ENCODE assay signal across 1 cellular context in the genomic region with DNA sequence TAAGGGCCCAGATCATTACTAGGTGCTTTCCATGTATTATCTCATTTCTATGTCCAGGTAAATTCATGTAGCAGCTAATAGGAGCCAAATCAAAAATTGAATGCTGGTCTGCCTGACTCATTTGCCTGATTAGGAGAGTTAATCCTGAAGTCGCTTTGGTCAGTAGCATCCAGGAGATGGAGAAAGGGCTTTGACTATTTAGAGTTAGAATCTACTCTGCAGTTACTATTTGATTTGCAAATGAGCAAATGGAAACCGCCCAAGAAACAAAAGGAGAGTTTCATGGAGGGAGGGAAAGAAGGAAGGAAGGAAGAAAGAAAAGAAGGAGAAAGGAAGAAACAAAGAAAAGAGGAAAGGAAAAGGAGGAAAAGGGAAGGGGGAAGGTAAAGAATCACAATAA.
TF ChIP-seq lines count a peak whose summit lies in the region.

No MANE protein-coding gene starts in this region.

TF ChIP-seq in GM23338, 12 proteins besides CTCF, POLR2A, EP300 and RAD21:
- TF ChIP-seq, protein P1, sequence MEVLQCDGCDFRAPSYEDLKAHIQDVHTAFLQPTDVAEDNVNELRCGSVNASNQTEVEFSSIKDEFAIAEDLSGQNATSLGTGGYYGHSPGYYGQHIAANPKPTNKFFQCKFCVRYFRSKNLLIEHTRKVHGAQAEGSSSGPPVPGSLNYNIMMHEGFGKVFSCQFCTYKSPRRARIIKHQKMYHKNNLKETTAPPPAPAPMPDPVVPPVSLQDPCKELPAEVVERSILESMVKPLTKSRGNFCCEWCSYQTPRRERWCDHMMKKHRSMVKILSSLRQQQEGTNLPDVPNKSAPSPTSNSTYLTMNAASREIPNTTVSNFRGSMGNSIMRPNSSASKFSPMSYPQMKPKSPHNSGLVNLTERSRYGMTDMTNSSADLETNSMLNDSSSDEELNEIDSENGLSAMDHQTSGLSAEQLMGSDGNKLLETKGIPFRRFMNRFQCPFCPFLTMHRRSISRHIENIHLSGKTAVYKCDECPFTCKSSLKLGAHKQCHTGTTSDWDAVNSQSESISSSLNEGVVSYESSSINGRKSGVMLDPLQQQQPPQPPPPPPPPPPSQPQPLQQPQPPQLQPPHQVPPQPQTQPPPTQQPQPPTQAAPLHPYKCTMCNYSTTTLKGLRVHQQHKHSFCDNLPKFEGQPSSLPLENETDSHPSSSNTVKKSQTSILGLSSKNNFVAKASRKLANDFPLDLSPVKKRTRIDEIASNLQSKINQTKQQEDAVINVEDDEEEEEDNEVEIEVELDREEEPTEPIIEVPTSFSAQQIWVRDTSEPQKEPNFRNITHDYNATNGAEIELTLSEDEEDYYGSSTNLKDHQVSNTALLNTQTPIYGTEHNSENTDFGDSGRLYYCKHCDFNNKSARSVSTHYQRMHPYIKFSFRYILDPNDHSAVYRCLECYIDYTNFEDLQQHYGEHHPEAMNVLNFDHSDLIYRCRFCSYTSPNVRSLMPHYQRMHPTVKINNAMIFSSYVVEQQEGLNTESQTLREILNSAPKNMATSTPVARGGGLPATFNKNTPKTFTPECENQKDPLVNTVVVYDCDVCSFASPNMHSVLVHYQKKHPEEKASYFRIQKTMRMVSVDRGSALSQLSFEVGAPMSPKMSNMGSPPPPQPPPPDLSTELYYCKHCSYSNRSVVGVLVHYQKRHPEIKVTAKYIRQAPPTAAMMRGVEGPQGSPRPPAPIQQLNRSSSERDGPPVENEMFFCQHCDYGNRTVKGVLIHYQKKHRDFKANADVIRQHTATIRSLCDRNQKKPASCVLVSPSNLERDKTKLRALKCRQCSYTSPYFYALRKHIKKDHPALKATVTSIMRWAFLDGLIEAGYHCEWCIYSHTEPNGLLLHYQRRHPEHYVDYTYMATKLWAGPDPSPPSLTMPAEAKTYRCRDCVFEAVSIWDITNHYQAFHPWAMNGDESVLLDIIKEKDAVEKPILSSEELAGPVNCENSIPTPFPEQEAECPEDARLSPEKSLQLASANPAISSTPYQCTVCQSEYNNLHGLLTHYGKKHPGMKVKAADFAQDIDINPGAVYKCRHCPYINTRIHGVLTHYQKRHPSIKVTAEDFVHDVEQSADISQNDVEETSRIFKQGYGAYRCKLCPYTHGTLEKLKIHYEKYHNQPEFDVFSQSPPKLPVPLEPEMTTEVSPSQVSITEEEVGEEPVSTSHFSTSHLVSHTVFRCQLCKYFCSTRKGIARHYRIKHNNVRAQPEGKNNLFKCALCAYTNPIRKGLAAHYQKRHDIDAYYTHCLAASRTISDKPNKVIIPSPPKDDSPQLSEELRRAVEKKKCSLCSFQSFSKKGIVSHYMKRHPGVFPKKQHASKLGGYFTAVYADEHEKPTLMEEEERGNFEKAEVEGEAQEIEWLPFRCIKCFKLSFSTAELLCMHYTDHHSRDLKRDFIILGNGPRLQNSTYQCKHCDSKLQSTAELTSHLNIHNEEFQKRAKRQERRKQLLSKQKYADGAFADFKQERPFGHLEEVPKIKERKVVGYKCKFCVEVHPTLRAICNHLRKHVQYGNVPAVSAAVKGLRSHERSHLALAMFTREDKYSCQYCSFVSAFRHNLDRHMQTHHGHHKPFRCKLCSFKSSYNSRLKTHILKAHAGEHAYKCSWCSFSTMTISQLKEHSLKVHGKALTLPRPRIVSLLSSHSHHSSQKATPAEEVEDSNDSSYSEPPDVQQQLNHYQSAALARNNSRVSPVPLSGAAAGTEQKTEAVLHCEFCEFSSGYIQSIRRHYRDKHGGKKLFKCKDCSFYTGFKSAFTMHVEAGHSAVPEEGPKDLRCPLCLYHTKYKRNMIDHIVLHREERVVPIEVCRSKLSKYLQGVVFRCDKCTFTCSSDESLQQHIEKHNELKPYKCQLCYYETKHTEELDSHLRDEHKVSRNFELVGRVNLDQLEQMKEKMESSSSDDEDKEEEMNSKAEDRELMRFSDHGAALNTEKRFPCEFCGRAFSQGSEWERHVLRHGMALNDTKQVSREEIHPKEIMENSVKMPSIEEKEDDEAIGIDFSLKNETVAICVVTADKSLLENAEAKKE (CRISPR knock-in tag; IDR thresholded peaks at IDR 0.05) = 0 out of 2 replicates have a peak, but pooled peaks have one; percentile 40
- TF ChIP-seq, protein P2, sequence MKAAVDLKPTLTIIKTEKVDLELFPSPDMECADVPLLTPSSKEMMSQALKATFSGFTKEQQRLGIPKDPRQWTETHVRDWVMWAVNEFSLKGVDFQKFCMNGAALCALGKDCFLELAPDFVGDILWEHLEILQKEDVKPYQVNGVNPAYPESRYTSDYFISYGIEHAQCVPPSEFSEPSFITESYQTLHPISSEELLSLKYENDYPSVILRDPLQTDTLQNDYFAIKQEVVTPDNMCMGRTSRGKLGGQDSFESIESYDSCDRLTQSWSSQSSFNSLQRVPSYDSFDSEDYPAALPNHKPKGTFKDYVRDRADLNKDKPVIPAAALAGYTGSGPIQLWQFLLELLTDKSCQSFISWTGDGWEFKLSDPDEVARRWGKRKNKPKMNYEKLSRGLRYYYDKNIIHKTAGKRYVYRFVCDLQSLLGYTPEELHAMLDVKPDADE (IDR thresholded peaks at IDR 0.05) = no peak
